9 cellular contexts compared by ENCODE assay signal in genomic region chr21:44761011-44761729, GRCh38. TPM values are rescaled to one million over a fixed set of nuclear protein-coding genes. Genes with fewer than 3 reads are reported as not detected.
A peak's percentile ranks its signal among the peaks of the same experiment; 100 is the strongest.
DNase-seq lines count a peak whose midpoint lies in the region; ATAC-seq and TF ChIP-seq lines count a peak whose summit lies in the region.
"Had no signal": no experiment of that assay in that cellular context is flagged by ENCODE, and none has a peak within 500 bp of the region (broad histone marks: within the 10 kb centered on the region; RNA-seq: fewer than 3 reads in every experiment).

No MANE protein-coding gene starts in this region.

- no peak overlapping the region for H2AFZ ChIP-seq in DND-41 (ENCODE audit: low read depth, low read length)

- H3K27me3 ChIP-seq in DND-41 (ENCODE audit: insufficient read depth, low read length, poor library complexity) (no peaks in the 10 kb centered on the region), right lobe of liver (no peaks in the 10 kb centered on the region), vagina (no peaks in the 10 kb centered on the region), sigmoid colon (no peaks in the 10 kb centered on the region)

- H3K9me3 Mint-ChIP-seq in HFFc6, result no peaks in the 10 kb centered on the region
- H3K9me3 Mint-ChIP-seq: central memory CD8-positive, alpha-beta T cell had no signal

- 57% methylated on average over 21 of the region's 21 CpGs for WGBS in right lobe of liver (ENCODE audit: insufficient coverage, low coverage, low lambda C conversion rate, missing lambda C conversion rate)
- WGBS in sigmoid colon, 2 donors, result 43 to 63% methylated on average over 21 of the region's 21 CpGs

- ATAC-seq in DND-41 (ENCODE audit: insufficient read depth, low read depth) (no peak), right lobe of liver (peak in 1 of 4 donors; percentile 20), GM19463 (IDR thresholded peaks at IDR 0.05; ENCODE audit: unreplicated experiment) (no peak)

- no peaks in the 10 kb centered on the region for H3K4me1 ChIP-seq in DND-41 (ENCODE audit: insufficient read depth, low read length)
- peaks cover 0 to 4% (median 0%) of the 10 kb centered on the region in 4 donors for H3K4me1 ChIP-seq in right lobe of liver
- peaks cover 12% of the 10 kb centered on the region for H3K4me1 ChIP-seq in vagina
- H3K4me1 ChIP-seq in sigmoid colon, result no peaks in the 10 kb centered on the region

- intact Hi-C loops in right lobe of liver (cut with DNase I), result no loop called here
- intact Hi-C loops in vagina (cut with DNase I), result no loop called here
- intact Hi-C loops in sigmoid colon (cut with DNase I), result no loop called here

- no peak for DNase-seq in DND-41
- DNase-seq in HFFc6, result no peak
- DNase-seq in activated CD4-positive, alpha-beta T cell treated with anti-CD3 and anti-CD28 coated beads, Interleukin-2, amount 50 U/mL, for 48 hours, result peak; percentile 16 to 28
- no peak for DNase-seq in right lobe of liver
- DNase-seq in hippocampal formation (lab: John Stamatoyannopoulos, UW), result no peak
- no peak for DNase-seq in vagina (ENCODE audit: extremely low spot score in 2 of 2)
- DNase-seq in sigmoid colon, result no peak

- no peak for TF ChIP-seq EP300 in sigmoid colon (IDR thresholded peaks at IDR 0.05)

- H3K9me3 ChIP-seq in DND-41 (ENCODE audit: insufficient read depth, low read length, severe bottlenecking), result no peaks in the 10 kb centered on the region
- H3K9me3 ChIP-seq in right lobe of liver, result no peaks in the 10 kb centered on the region
- no peaks in the 10 kb centered on the region for H3K9me3 ChIP-seq in vagina
- H3K9me3 ChIP-seq in sigmoid colon, result no peaks in the 10 kb centered on the region

- no peak overlapping the region for H3K4me2 ChIP-seq in DND-41 (ENCODE audit: insufficient read depth, low read length)

- TF ChIP-seq CTCF in DND-41 (IDR thresholded peaks at IDR 0.05; ENCODE audit: borderline replicate concordance, extremely low read depth, low read length, poor library complexity, severe bottlenecking) (peak; percentile 56), HFFc6 (IDR thresholded peaks at IDR 0.05) (peak; percentile 55), right lobe of liver (IDR thresholded peaks at IDR 0.05) (peak in 3 of 4 donors; percentile 10 to 29 (median 10)), vagina (IDR thresholded peaks at IDR 0.05) (no peak), sigmoid colon (IDR thresholded peaks at IDR 0.05) (no peak)

- no peak overlapping the region for H3K9ac ChIP-seq in DND-41 (ENCODE audit: low read depth, low read length)

- peaks cover 9% of the 10 kb centered on the region for H3K4me1 Mint-ChIP-seq in HFFc6 (ENCODE audit: low read depth)

- no peaks in the 10 kb centered on the region for H3K36me3 ChIP-seq in DND-41 (ENCODE audit: insufficient read depth, low read length)
- H3K36me3 ChIP-seq in right lobe of liver, result no peaks in the 10 kb centered on the region
- H3K36me3 ChIP-seq in vagina, result no peaks in the 10 kb centered on the region
- H3K36me3 ChIP-seq in sigmoid colon, result no peaks in the 10 kb centered on the region

- H3K4me3 ChIP-seq in DND-41 (ENCODE audit: low read depth in 1 of 2, low read length in 2 of 2), result no peak overlapping the region
- H3K4me3 ChIP-seq in right lobe of liver, result no peak overlapping the region
- no peak overlapping the region for H3K4me3 ChIP-seq in vagina
- H3K4me3 ChIP-seq in sigmoid colon, result no peak overlapping the region

- H3K27ac ChIP-seq in DND-41 (ENCODE audit: low read length) (no peak overlapping the region), right lobe of liver (no peak overlapping the region), vagina (no peak overlapping the region), sigmoid colon (no peak overlapping the region)

- H3K4me3 Mint-ChIP-seq in HFFc6, result no peak overlapping the region
- H3K4me3 Mint-ChIP-seq: central memory CD8-positive, alpha-beta T cell had no signal

- no peaks in the 10 kb centered on the region for H3K79me2 ChIP-seq in DND-41 (ENCODE audit: insufficient read depth, low read length)

- peaks cover 23% of the 10 kb centered on the region for H3K27me3 Mint-ChIP-seq in HFFc6 (ENCODE audit: insufficient read depth)
- H3K27me3 Mint-ChIP-seq: central memory CD8-positive, alpha-beta T cell had no signal

- peaks cover 3% of the 10 kb centered on the region for H4K20me1 ChIP-seq in DND-41 (ENCODE audit: insufficient read depth, low read length)

- H3K27ac Mint-ChIP-seq in HFFc6, result no peak overlapping the region

- no peaks in the 10 kb centered on the region for H3K36me3 Mint-ChIP-seq in HFFc6 (ENCODE audit: low read depth)

- TF ChIP-seq POLR2A in right lobe of liver (IDR thresholded peaks at IDR 0.05), result no peak
- TF ChIP-seq POLR2A in vagina (IDR thresholded peaks at IDR 0.05), result no peak
- no peak for TF ChIP-seq POLR2A in sigmoid colon (IDR thresholded peaks at IDR 0.05)

RNA-seq across cellular contexts. Expression of gene UBE2G2, which starts 40.5 kb away (rescaled TPM):
- total RNA-seq in HFFc6 (2021; fragmentation: NEBNext Ultra II Directional; extraction: Animal tissue kit (Norgen Biotek cat#: 25700)), result 10 to 100 TPM; 53.5 to 73.3 (median 61.0) TPM
- total RNA-seq in right lobe of liver (10 to 100 TPM; 41.5 to 54.6 (median 49.9) TPM), vagina (96.5 TPM), sigmoid colon (100 to 1,000 TPM in 1 of 4 donors, 10 to 100 TPM in 3; 51.5 to 101 (median 63.1) TPM)
- polyA plus RNA-seq in sigmoid colon, result 10 to 100 TPM; 21.6 to 45.8 (median 22.7) TPM

RNA-seq across cellular contexts. Expression of gene TSPEAR, which starts 49.8 kb away (rescaled TPM):
- not detected for total RNA-seq in HFFc6 (2021; fragmentation: NEBNext Ultra II Directional; extraction: Animal tissue kit (Norgen Biotek cat#: 25700))
- total RNA-seq in right lobe of liver (not detected), vagina (not detected), sigmoid colon (not detected)
- polyA plus RNA-seq in sigmoid colon, result under 1 TPM in 2 of 3 donors, not detected in 1; under 0.01 to 0.20 TPM

RNA-seq across cellular contexts. Expression of gene SUMO3, which starts 56.7 kb away (rescaled TPM):
- total RNA-seq in HFFc6 (2021; fragmentation: NEBNext Ultra II Directional; extraction: Animal tissue kit (Norgen Biotek cat#: 25700)), result 100 to 1,000 TPM; 116 to 160 (median 147) TPM
- total RNA-seq in right lobe of liver (10 to 100 TPM; 33.4 to 41.2 (median 36.6) TPM), vagina (70.0 TPM), sigmoid colon (10 to 100 TPM; 52.4 to 60.1 (median 57.9) TPM)
- polyA plus RNA-seq in sigmoid colon, result 100 to 1,000 TPM in 2 of 3 donors, 10 to 100 TPM in 1; 67.8 to 104 (median 103) TPM

Comparison
In these comparisons a context has a peak if more than half of its experiments do, and no peak if none do; other contexts are left out.
1. DNase-seq: peak in activated CD4-positive, alpha-beta T cell treated with anti-CD3 and anti-CD28 coated beads, Interleukin-2, amount 50 U/mL, for 48 hours (2 of 2); none in DND-41 (single experiment), HFFc6 (single experiment), right lobe of liver (0 of 3), hippocampal formation (0 of 2), vagina (0 of 2) and sigmoid colon (single experiment).
2. CTCF ChIP-seq: peak in DND-41 (single experiment), HFFc6 (single experiment) and right lobe of liver (3 of 4); none in vagina (0 of 3) and sigmoid colon (0 of 4).